Comparison of ENCODE assay signal across 16 cellular contexts in genomic region chr3:123152656-123153055, GRCh38. TPM values are rescaled to one million over a fixed set of nuclear protein-coding genes. Genes with fewer than 3 reads are reported as not detected.
DNase-seq lines count a peak whose midpoint lies in the region; ATAC-seq and TF ChIP-seq lines count a peak whose summit lies in the region.
"Had no signal": no experiment of that assay in that cellular context is flagged by ENCODE, and none has a peak within 500 bp of the region (broad histone marks: within the 10 kb centered on the region; RNA-seq: fewer than 3 reads in every experiment).

No MANE protein-coding gene starts in this region.

- H2BK120ac ChIP-seq in mesenchymal stem cell (ENCODE audit: low read depth, low read length), result no peak overlapping the region

- ATAC-seq in left ventricle myocardium superior, result peak; percentile 18
- ATAC-seq in GM21723 (IDR thresholded peaks at IDR 0.05; ENCODE audit: unreplicated experiment), result no peak
- ATAC-seq: Panc1 had no signal

- H3K4me3 ChIP-seq in left ventricle myocardium inferior (no peak overlapping the region), vagina (no peak overlapping the region), mesenchymal stem cell (ENCODE audit: insufficient read depth in 1 of 2, low read depth in 1 of 2, low read length in 2 of 2) (no peak overlapping the region)
- H3K4me3 ChIP-seq: uterus had no signal

- H3K79me1 ChIP-seq in mesenchymal stem cell (replicated peaks; ENCODE audit: low read length, poor library complexity, severe bottlenecking), result peaks cover 4% of the 10 kb centered on the region

- peaks cover 28% of the 10 kb centered on the region for H3K4me1 ChIP-seq in left ventricle myocardium inferior
- no peaks in the 10 kb centered on the region for H3K4me1 ChIP-seq in vagina
- peaks cover 2% of the 10 kb centered on the region for H3K4me1 ChIP-seq in mesenchymal stem cell (ENCODE audit: control insufficient read depth, insufficient read depth, low read depth, low read length)
- H3K4me1 ChIP-seq: uterus had no signal

- H3K36me3 ChIP-seq in left ventricle myocardium inferior, result peaks cover 54% of the 10 kb centered on the region
- peaks cover 0 to 20% of the 10 kb centered on the region in 2 donors for H3K36me3 ChIP-seq in vagina
- peaks cover 76 to 96% of the 10 kb centered on the region in 2 experiments for H3K36me3 ChIP-seq in mesenchymal stem cell (ENCODE audit: control insufficient read depth in 1 of 2, insufficient read depth in 2 of 2, low read depth in 1 of 2, low read length in 2 of 2)
- H3K36me3 ChIP-seq: uterus had no signal

- no peak overlapping the region for H2BK12ac ChIP-seq in mesenchymal stem cell (ENCODE audit: low read length in 2 of 2)

- no peak overlapping the region for H3K9ac ChIP-seq in mesenchymal stem cell (ENCODE audit: low read length)

- intact Hi-C loops in left ventricle myocardium superior (cut with micrococcal nuclease) (no loop called here), left ventricle myocardium inferior (cut with micrococcal nuclease) (no loop called here), vagina (cut with DNase I) (no loop called here)

- no peak overlapping the region for H2AFZ ChIP-seq in mesenchymal stem cell (ENCODE audit: low read depth, low read length)

- H3K27me3 ChIP-seq in left ventricle myocardium inferior (ENCODE audit: low read depth) (no peaks in the 10 kb centered on the region), vagina (no peaks in the 10 kb centered on the region), mesenchymal stem cell (ENCODE audit: control insufficient read depth in 1 of 2, insufficient read depth in 1 of 2, low read length in 2 of 2) (no peaks in the 10 kb centered on the region)
- H3K27me3 ChIP-seq: uterus had no signal

- H3K4me2 ChIP-seq in mesenchymal stem cell (ENCODE audit: low read length, poor library complexity, severe bottlenecking), result no peak overlapping the region

- H3K4ac ChIP-seq in mesenchymal stem cell (ENCODE audit: low read depth in 1 of 2, low read length in 2 of 2), result no peak overlapping the region

- no peak overlapping the region for H3K18ac ChIP-seq in mesenchymal stem cell (ENCODE audit: low read depth in 1 of 2, low read length in 2 of 2)

- H3K27ac ChIP-seq in left ventricle myocardium inferior (replicated peaks) (no peak overlapping the region), vagina (no peak overlapping the region), mesenchymal stem cell (ENCODE audit: low read length, poor library complexity, severe bottlenecking) (no peak overlapping the region)
- H3K27ac ChIP-seq: epithelial cell of prostate, uterus had no signal

- no peak overlapping the region for H2BK15ac ChIP-seq in mesenchymal stem cell (ENCODE audit: low read depth, poor library complexity, severe bottlenecking)

- H3K23ac ChIP-seq in mesenchymal stem cell (ENCODE audit: low read length in 2 of 2), result no peak overlapping the region

- H3K9me3 ChIP-seq in left ventricle myocardium inferior (replicated peaks) (no peaks in the 10 kb centered on the region), vagina (no peaks in the 10 kb centered on the region), mesenchymal stem cell (ENCODE audit: control insufficient read depth, low read length) (no peaks in the 10 kb centered on the region)
- H3K9me3 ChIP-seq: uterus had no signal

- no peak overlapping the region for H4K91ac ChIP-seq in mesenchymal stem cell (ENCODE audit: low read length)

- no peak overlapping the region for H2BK5ac ChIP-seq in mesenchymal stem cell (ENCODE audit: low read depth, low read length, poor library complexity, severe bottlenecking)

- TF ChIP-seq POLR2A in vagina (IDR thresholded peaks at IDR 0.05), result no peak

- WGBS in mesenchymal stem cell, result 94% methylated on average over 4 of the region's 4 CpGs

- no peak overlapping the region for H3K14ac ChIP-seq in mesenchymal stem cell (ENCODE audit: low read length in 2 of 2)

- no peak overlapping the region for H4K8ac ChIP-seq in mesenchymal stem cell (ENCODE audit: low read length)

- TF ChIP-seq CTCF in left ventricle myocardium inferior (IDR thresholded peaks at IDR 0.05; ENCODE audit: borderline replicate concordance), result no peak
- no peak for TF ChIP-seq CTCF in vagina (IDR thresholded peaks at IDR 0.05)

- DNase-seq in left ventricle myocardium superior, result no peak
- no peak for DNase-seq in left ventricle myocardium inferior
- DNase-seq in SK-N-DZ (ENCODE audit: low spot score), result peak; percentile 49
- DNase-seq in hippocampal formation (lab: John Stamatoyannopoulos, UW), result peak; percentile 5 to 9
- DNase-seq in vagina (ENCODE audit: extremely low spot score in 2 of 2), result peak; percentile 34 to 62
- no peak for DNase-seq in RPMI8226
- DNase-seq in mesenchymal stem cell, result no peak
- DNase-seq: EL; NCI-H1105; NCI-H510A treated with DMSO at 0.1 percent for 48 hours; posterior cingulate gyrus; stimulated activated naive CD4-positive, alpha-beta T cell; uterus had no signal

- no peak overlapping the region for H2AK5ac ChIP-seq in mesenchymal stem cell (ENCODE audit: low read length, severe bottlenecking)

RNA-seq across cellular contexts. Expression of gene SEC22A, which starts 49.1 kb away (rescaled TPM):
- total RNA-seq in left ventricle myocardium superior (10.4 TPM), left ventricle myocardium inferior (9.5 TPM), vagina (17.7 TPM)
- polyA plus RNA-seq in SK-N-DZ (2014; cell fraction: cytosol; rRNA removed), result 35.1 and 36.5 TPM in 2 replicates
- polyA plus RNA-seq in SK-N-DZ (2014; cell fraction: nucleus; rRNA removed), result 18.7 and 25.2 TPM in 2 replicates
- 14.9 TPM for polyA plus RNA-seq in mesenchymal stem cell (2013, experiment 1 of 2)
- 13.9 TPM for polyA plus RNA-seq in mesenchymal stem cell (2013, experiment 2 of 2)

Comparison
In these comparisons a context has a peak if more than half of its experiments do, and no peak if none do; other contexts are left out.
1. DNase-seq: peak in SK-N-DZ (single experiment), hippocampal formation (2 of 2) and vagina (2 of 2); none in left ventricle myocardium superior (single experiment), left ventricle myocardium inferior (single experiment), RPMI8226 (single experiment) and mesenchymal stem cell (single experiment).